ENCODE assay signal across 1 cellular context in genomic region chr3:13890377-13891016, GRCh38.
TF ChIP-seq lines count a peak whose summit lies in the region.

No MANE protein-coding gene starts in this region.

TF ChIP-seq in K562, 482 proteins besides CTCF, POLR2A, EP300 and RAD21 (continued from another document):
- TF ChIP-seq E2F8 (IDR thresholded peaks at IDR 0.05; ENCODE audit: low read depth, partially characterized antibody), result no peak
- no peak for TF ChIP-seq PKNOX1 (IDR thresholded peaks at IDR 0.05)
- TF ChIP-seq ELK1 (CRISPR knock-in tag; IDR thresholded peaks at IDR 0.05), result no peak
- peak; percentile 68 for TF ChIP-seq RBFOX2 (IDR thresholded peaks at IDR 0.05; ENCODE audit: low read depth, low read length)
- no peak for TF ChIP-seq MYC (IDR thresholded peaks at IDR 0.05; ENCODE audit: low read depth, low read length)
- TF ChIP-seq MYC (CRISPR knock-in tag; IDR thresholded peaks at IDR 0.05; ENCODE audit: borderline replicate concordance, low read depth), result no peak
- no peak for TF ChIP-seq SREBF1 (IDR thresholded peaks at IDR 0.05; ENCODE audit: borderline replicate concordance, low read depth, low read length)
- TF ChIP-seq JUND (IDR thresholded peaks at IDR 0.05; ENCODE audit: borderline replicate concordance, low read depth, low read length), result peak; percentile 86
- TF ChIP-seq JUND (tag; IDR thresholded peaks at IDR 0.05; ENCODE audit: borderline replicate concordance, low read depth, low read length), result peak; percentile 79; the same call in 1 of the 3 replicates
- TF ChIP-seq ETV1 (tag; conservative IDR thresholded peaks at IDR 0.05; ENCODE audit: low read depth), result peak; percentile 63; the same call in 1 of the 2 replicates
- TF ChIP-seq ZNF253 (CRISPR knock-in tag; conservative IDR thresholded peaks at IDR 0.05), result no peak
- no peak for TF ChIP-seq HES1 (IDR thresholded peaks at IDR 0.05; ENCODE audit: low read depth)
- TF ChIP-seq SETDB1 (IDR thresholded peaks at IDR 0.05; ENCODE audit: low read length), result no peak
- TF ChIP-seq ZNF175 (CRISPR knock-in tag; IDR thresholded peaks at IDR 0.05; ENCODE audit: low read depth), result peak; percentile 68; the same call in 1 of the 2 replicates
- TF ChIP-seq ELK3 (CRISPR knock-in tag; IDR thresholded peaks at IDR 0.05), result no peak
- TF ChIP-seq ZNF224 (CRISPR knock-in tag; IDR thresholded peaks at IDR 0.05), result no peak
- no peak for TF ChIP-seq ZNF146 (CRISPR knock-in tag; IDR thresholded peaks at IDR 0.05; ENCODE audit: unreplicated experiment)
- no peak for TF ChIP-seq ZBED1 (IDR thresholded peaks at IDR 0.05)
- peak; percentile 95 for TF ChIP-seq FOSL1 (tag; conservative IDR thresholded peaks at IDR 0.05)
- TF ChIP-seq RNF2 (IDR thresholded peaks at IDR 0.05), result peak; percentile 47; the same call in 1 of the 2 replicates
- TF ChIP-seq TRIM28 (IDR thresholded peaks at IDR 0.05), result no peak
- TF ChIP-seq SFPQ (IDR thresholded peaks at IDR 0.05; ENCODE audit: low read depth, low read length), result no peak
- peak; percentile 41; the same call in 1 of the 2 replicates for TF ChIP-seq NR2C2 (CRISPR knock-in tag; IDR thresholded peaks at IDR 0.05)
- no peak; the same call in 1 of the 2 replicates for TF ChIP-seq NR2C2 (tag; IDR thresholded peaks at IDR 0.05)
- TF ChIP-seq ZBTB26 (CRISPR knock-in tag; IDR thresholded peaks at IDR 0.05), result no peak
- TF ChIP-seq NFIX (CRISPR knock-in tag; IDR thresholded peaks at IDR 0.05; ENCODE audit: low read depth), result no peak
- no peak for TF ChIP-seq MBD1 (CRISPR knock-in tag; IDR thresholded peaks at IDR 0.05)
- TF ChIP-seq HLTF (IDR thresholded peaks at IDR 0.05), result no peak
- TF ChIP-seq ZBTB17 (CRISPR knock-in tag; IDR thresholded peaks at IDR 0.05), result no peak
- no peak for TF ChIP-seq ESRRB (CRISPR knock-in tag; IDR thresholded peaks at IDR 0.05; ENCODE audit: borderline replicate concordance)
- no peak for TF ChIP-seq LEF1 (IDR thresholded peaks at IDR 0.05)
- no peak for TF ChIP-seq FOXJ2 (tag; IDR thresholded peaks at IDR 0.05)
- no peak for TF ChIP-seq ZNF398 (CRISPR knock-in tag; IDR thresholded peaks at IDR 0.05)
- TF ChIP-seq ZNF740 (CRISPR knock-in tag; IDR thresholded peaks at IDR 0.05), result 0 out of 2 replicates have a peak, but pooled peaks have one; percentile 16
- TF ChIP-seq ZNF740 (tag; IDR thresholded peaks at IDR 0.05), result no peak
